Comparison of ENCODE assay signal across 23 cellular contexts in genomic region chr20:48892049-48892470, GRCh38.
"Had no signal": no experiment of that assay in that cellular context is flagged by ENCODE, and none has a peak within 500 bp of the region (broad histone marks: within the 10 kb centered on the region; RNA-seq: fewer than 3 reads in every experiment).

No MANE protein-coding gene starts in this region.

- H3K27me3 ChIP-seq: pancreas, testis, upper lobe of left lung had no signal

- H3K36me3 ChIP-seq: esophagus squamous epithelium, lower lobe of right lung, pancreas, tibial artery, upper lobe of left lung had no signal

- H3K9me3 ChIP-seq: esophagus squamous epithelium, lower lobe of right lung, pancreas, testis, upper lobe of left lung had no signal

- H3K4me1 ChIP-seq: esophagus squamous epithelium, pancreas, testis, tibial artery had no signal

- H3K27ac Mint-ChIP-seq: effector memory CD8-positive, alpha-beta T cell; nephron progenitor cell had no signal

- H3K9me3 Mint-ChIP-seq: effector memory CD8-positive, alpha-beta T cell; nephron progenitor cell had no signal

- DNase-seq: effector memory CD8-positive, alpha-beta T cell; erythroblast; esophagus squamous epithelium; foreskin melanocyte; head of caudate nucleus; left ventricle myocardium superior; lower lobe of right lung; midbrain; naive thymus-derived CD4-positive, alpha-beta T cell; nephron progenitor cell; pancreas; stimulated activated CD4-positive, alpha-beta T cell treated with anti-CD3 and anti-CD28 coated beads, Interleukin-12 subunit alpha, Interleukin-12 subunit beta, amount 100 ng/mL, for 4 hours; stimulated activated CD4-positive, alpha-beta T cell treated with anti-CD3 and anti-CD28 coated beads, Interleukin-1b, Interleukin-23, amount 100 ng/mL, for 48 hours; stimulated activated CD4-positive, alpha-beta T cell treated with anti-CD3 and anti-CD28 coated beads, Interleukin-4, amount 100 ng/mL, for 1 hour; stimulated activated CD8-positive, alpha-beta memory T cell treated with anti-CD3 and anti-CD28 coated beads, Interleukin-4, amount 100 ng/mL, for 48 hours; stimulated activated naive CD8-positive, alpha-beta T cell treated with anti-CD3 and anti-CD28 coated beads, Interleukin-15, Interleukin-2, amounts not matched to agents 100 U/mL and 50 U/mL, for 24 hours; substantia nigra; testis; upper lobe of left lung had no signal

- H3K27ac ChIP-seq: coronary artery, esophagus squamous epithelium, lower lobe of right lung, pancreas, testis, tibial artery had no signal

- H3K4me3 Mint-ChIP-seq: effector memory CD8-positive, alpha-beta T cell; naive thymus-derived CD4-positive, alpha-beta T cell; nephron progenitor cell had no signal

- ATAC-seq: effector memory CD8-positive, alpha-beta T cell; left ventricle myocardium superior; lower lobe of right lung; naive thymus-derived CD4-positive, alpha-beta T cell; pancreas; sciatic nerve had no signal

- H3K4me3 ChIP-seq: coronary artery, esophagus squamous epithelium, lower lobe of right lung, pancreas, smooth muscle cell, testis, tibial artery, upper lobe of left lung had no signal

- H3K4me1 Mint-ChIP-seq: nephron progenitor cell had no signal
